Comparison of ENCODE assay signal across 1 cellular context in the genomic region with DNA sequence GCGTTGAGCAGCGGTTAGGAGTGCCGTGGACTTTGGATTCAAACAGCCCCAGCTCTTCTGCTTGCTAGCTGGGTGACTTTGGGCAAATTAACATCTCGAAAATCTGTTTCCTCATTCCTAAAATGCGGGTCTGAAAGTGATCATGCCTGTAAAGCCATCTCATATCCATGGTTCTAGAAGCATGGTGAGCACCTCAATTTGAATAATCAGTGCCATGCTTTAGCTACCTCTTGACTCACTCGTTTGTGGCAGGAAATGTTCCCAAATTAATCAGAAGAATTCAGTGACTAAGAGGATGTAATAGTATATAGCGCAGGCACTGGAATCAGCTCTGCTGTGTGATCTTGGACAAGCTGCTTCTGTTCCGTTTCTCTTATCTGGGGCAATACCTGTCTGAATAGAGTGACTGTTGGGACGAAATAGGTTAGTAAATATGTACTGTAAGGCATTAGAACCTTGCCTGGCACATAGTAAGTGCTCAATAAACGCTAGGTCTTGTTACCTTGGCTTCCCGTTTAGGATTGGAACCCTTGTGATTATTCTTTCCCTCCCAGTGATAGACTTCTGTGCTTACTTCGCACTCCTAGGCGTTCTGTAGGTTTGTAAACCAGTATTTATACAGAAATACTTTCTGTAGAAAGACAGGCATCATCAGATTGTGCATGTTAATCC.
TF ChIP-seq lines count a peak whose summit lies in the region.

No MANE protein-coding gene starts in this region.

TF ChIP-seq in HepG2, 621 proteins besides CTCF, POLR2A, EP300 and RAD21 (continues in another document):
- TF ChIP-seq, protein P1, sequence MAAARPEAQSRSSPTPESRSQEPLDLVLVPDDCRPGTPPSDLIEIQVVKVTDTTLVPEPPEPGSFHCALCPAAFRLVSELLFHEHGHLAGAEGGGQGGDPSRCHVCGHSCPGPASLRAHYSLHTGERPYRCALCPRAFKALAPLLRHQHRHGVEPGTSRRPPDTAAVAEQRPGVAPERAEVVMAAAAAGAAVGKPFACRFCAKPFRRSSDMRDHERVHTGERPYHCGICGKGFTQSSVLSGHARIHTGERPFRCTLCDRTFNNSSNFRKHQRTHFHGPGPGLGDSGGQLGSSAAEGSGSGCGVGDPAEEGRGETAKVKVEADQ (CRISPR knock-in tag; IDR thresholded peaks at IDR 0.05; ENCODE audit: borderline replicate concordance), result no peak
- TF ChIP-seq ZNF292 (CRISPR knock-in tag; IDR thresholded peaks at IDR 0.05; ENCODE audit: borderline replicate concordance, low read depth), result 0 out of 2 replicates have a peak, but pooled peaks have one; percentile 46
- TF ChIP-seq ZNF724P (CRISPR knock-in tag; IDR thresholded peaks at IDR 0.05; ENCODE audit: borderline replicate concordance), result no peak
- peak; percentile 7; the same call in 1 of the 2 replicates for TF ChIP-seq SOX5 (CRISPR knock-in tag; IDR thresholded peaks at IDR 0.05; ENCODE audit: borderline replicate concordance)
- TF ChIP-seq SP1 (IDR thresholded peaks at IDR 0.05), result no peak
- no peak for TF ChIP-seq SP1 (CRISPR knock-in tag; IDR thresholded peaks at IDR 0.05)
- TF ChIP-seq ARHGAP35 (CRISPR knock-in tag; IDR thresholded peaks at IDR 0.05; ENCODE audit: borderline replicate concordance), result no peak
- TF ChIP-seq HNF4A (CRISPR knock-in tag; IDR thresholded peaks at IDR 0.05), result peak; percentile 86
- TF ChIP-seq, protein P2, sequence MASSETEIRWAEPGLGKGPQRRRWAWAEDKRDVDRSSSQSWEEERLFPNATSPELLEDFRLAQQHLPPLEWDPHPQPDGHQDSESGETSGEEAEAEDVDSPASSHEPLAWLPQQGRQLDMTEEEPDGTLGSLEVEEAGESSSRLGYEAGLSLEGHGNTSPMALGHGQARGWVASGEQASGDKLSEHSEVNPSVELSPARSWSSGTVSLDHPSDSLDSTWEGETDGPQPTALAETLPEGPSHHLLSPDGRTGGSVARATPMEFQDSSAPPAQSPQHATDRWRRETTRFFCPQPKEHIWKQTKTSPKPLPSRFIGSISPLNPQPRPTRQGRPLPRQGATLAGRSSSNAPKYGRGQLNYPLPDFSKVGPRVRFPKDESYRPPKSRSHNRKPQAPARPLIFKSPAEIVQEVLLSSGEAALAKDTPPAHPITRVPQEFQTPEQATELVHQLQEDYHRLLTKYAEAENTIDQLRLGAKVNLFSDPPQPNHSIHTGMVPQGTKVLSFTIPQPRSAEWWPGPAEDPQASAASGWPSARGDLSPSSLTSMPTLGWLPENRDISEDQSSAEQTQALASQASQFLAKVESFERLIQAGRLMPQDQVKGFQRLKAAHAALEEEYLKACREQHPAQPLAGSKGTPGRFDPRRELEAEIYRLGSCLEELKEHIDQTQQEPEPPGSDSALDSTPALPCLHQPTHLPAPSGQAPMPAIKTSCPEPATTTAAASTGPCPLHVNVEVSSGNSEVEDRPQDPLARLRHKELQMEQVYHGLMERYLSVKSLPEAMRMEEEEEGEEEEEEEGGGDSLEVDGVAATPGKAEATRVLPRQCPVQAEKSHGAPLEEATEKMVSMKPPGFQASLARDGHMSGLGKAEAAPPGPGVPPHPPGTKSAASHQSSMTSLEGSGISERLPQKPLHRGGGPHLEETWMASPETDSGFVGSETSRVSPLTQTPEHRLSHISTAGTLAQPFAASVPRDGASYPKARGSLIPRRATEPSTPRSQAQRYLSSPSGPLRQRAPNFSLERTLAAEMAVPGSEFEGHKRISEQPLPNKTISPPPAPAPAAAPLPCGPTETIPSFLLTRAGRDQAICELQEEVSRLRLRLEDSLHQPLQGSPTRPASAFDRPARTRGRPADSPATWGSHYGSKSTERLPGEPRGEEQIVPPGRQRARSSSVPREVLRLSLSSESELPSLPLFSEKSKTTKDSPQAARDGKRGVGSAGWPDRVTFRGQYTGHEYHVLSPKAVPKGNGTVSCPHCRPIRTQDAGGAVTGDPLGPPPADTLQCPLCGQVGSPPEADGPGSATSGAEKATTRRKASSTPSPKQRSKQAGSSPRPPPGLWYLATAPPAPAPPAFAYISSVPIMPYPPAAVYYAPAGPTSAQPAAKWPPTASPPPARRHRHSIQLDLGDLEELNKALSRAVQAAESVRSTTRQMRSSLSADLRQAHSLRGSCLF (CRISPR knock-in tag; IDR thresholded peaks at IDR 0.05; ENCODE audit: borderline replicate concordance), result no peak
- 0 out of 2 replicates have a peak, but pooled peaks have one; percentile 57 for TF ChIP-seq ZNF644 (CRISPR knock-in tag; IDR thresholded peaks at IDR 0.05; ENCODE audit: low read depth)
- TF ChIP-seq ZBTB8A (CRISPR knock-in tag; IDR thresholded peaks at IDR 0.05; ENCODE audit: borderline replicate concordance, low read depth), result no peak
- TF ChIP-seq, protein P3, sequence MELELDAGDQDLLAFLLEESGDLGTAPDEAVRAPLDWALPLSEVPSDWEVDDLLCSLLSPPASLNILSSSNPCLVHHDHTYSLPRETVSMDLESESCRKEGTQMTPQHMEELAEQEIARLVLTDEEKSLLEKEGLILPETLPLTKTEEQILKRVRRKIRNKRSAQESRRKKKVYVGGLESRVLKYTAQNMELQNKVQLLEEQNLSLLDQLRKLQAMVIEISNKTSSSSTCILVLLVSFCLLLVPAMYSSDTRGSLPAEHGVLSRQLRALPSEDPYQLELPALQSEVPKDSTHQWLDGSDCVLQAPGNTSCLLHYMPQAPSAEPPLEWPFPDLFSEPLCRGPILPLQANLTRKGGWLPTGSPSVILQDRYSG (CRISPR knock-in tag; IDR thresholded peaks at IDR 0.05), result no peak
- TF ChIP-seq, protein P4, sequence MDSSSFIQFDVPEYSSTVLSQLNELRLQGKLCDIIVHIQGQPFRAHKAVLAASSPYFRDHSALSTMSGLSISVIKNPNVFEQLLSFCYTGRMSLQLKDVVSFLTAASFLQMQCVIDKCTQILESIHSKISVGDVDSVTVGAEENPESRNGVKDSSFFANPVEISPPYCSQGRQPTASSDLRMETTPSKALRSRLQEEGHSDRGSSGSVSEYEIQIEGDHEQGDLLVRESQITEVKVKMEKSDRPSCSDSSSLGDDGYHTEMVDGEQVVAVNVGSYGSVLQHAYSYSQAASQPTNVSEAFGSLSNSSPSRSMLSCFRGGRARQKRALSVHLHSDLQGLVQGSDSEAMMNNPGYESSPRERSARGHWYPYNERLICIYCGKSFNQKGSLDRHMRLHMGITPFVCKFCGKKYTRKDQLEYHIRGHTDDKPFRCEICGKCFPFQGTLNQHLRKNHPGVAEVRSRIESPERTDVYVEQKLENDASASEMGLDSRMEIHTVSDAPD (CRISPR knock-in tag; IDR thresholded peaks at IDR 0.05), result no peak
- TF ChIP-seq ZNF670 (CRISPR knock-in tag; IDR thresholded peaks at IDR 0.05; ENCODE audit: borderline replicate concordance), result no peak
- peak; percentile 2; the same call in 1 of the 2 replicates for TF ChIP-seq HOXA3 (CRISPR knock-in tag; IDR thresholded peaks at IDR 0.05)
- TF ChIP-seq ZMYM2 (CRISPR knock-in tag; IDR thresholded peaks at IDR 0.05), result no peak
- no peak for TF ChIP-seq TOPORS (CRISPR knock-in tag; IDR thresholded peaks at IDR 0.05)
- TF ChIP-seq ZNF569 (CRISPR knock-in tag; IDR thresholded peaks at IDR 0.05; ENCODE audit: borderline replicate concordance), result 0 out of 2 replicates have a peak, but pooled peaks have one; percentile 9
- TF ChIP-seq CHCHD3 (CRISPR knock-in tag; IDR thresholded peaks at IDR 0.05), result no peak
- TF ChIP-seq ZSCAN20 (CRISPR knock-in tag; IDR thresholded peaks at IDR 0.05; ENCODE audit: borderline replicate concordance), result no peak
- TF ChIP-seq KDM4B (CRISPR knock-in tag; IDR thresholded peaks at IDR 0.05), result no peak; the same call in 1 of the 2 replicates
- no peak for TF ChIP-seq KLF13 (CRISPR knock-in tag; IDR thresholded peaks at IDR 0.05)
- TF ChIP-seq, protein P5, sequence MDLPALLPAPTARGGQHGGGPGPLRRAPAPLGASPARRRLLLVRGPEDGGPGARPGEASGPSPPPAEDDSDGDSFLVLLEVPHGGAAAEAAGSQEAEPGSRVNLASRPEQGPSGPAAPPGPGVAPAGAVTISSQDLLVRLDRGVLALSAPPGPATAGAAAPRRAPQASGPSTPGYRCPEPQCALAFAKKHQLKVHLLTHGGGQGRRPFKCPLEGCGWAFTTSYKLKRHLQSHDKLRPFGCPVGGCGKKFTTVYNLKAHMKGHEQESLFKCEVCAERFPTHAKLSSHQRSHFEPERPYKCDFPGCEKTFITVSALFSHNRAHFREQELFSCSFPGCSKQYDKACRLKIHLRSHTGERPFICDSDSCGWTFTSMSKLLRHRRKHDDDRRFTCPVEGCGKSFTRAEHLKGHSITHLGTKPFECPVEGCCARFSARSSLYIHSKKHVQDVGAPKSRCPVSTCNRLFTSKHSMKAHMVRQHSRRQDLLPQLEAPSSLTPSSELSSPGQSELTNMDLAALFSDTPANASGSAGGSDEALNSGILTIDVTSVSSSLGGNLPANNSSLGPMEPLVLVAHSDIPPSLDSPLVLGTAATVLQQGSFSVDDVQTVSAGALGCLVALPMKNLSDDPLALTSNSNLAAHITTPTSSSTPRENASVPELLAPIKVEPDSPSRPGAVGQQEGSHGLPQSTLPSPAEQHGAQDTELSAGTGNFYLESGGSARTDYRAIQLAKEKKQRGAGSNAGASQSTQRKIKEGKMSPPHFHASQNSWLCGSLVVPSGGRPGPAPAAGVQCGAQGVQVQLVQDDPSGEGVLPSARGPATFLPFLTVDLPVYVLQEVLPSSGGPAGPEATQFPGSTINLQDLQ (CRISPR knock-in tag; IDR thresholded peaks at IDR 0.05), result no peak
- TF ChIP-seq, protein P6, sequence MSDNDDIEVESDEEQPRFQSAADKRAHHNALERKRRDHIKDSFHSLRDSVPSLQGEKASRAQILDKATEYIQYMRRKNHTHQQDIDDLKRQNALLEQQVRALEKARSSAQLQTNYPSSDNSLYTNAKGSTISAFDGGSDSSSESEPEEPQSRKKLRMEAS (IDR thresholded peaks at IDR 0.05), result no peak
- TF ChIP-seq ZSCAN29 (CRISPR knock-in tag; conservative IDR thresholded peaks at IDR 0.05), result 0 out of 2 replicates have a peak, but pooled peaks have one; percentile 38
- TF ChIP-seq, protein P7, sequence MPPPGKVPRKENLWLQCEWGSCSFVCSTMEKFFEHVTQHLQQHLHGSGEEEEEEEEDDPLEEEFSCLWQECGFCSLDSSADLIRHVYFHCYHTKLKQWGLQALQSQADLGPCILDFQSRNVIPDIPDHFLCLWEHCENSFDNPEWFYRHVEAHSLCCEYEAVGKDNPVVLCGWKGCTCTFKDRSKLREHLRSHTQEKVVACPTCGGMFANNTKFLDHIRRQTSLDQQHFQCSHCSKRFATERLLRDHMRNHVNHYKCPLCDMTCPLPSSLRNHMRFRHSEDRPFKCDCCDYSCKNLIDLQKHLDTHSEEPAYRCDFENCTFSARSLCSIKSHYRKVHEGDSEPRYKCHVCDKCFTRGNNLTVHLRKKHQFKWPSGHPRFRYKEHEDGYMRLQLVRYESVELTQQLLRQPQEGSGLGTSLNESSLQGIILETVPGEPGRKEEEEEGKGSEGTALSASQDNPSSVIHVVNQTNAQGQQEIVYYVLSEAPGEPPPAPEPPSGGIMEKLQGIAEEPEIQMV (CRISPR knock-in tag; IDR thresholded peaks at IDR 0.05; ENCODE audit: low read depth), result 0 out of 2 replicates have a peak, but pooled peaks have one; percentile 60
- TF ChIP-seq, protein P8, sequence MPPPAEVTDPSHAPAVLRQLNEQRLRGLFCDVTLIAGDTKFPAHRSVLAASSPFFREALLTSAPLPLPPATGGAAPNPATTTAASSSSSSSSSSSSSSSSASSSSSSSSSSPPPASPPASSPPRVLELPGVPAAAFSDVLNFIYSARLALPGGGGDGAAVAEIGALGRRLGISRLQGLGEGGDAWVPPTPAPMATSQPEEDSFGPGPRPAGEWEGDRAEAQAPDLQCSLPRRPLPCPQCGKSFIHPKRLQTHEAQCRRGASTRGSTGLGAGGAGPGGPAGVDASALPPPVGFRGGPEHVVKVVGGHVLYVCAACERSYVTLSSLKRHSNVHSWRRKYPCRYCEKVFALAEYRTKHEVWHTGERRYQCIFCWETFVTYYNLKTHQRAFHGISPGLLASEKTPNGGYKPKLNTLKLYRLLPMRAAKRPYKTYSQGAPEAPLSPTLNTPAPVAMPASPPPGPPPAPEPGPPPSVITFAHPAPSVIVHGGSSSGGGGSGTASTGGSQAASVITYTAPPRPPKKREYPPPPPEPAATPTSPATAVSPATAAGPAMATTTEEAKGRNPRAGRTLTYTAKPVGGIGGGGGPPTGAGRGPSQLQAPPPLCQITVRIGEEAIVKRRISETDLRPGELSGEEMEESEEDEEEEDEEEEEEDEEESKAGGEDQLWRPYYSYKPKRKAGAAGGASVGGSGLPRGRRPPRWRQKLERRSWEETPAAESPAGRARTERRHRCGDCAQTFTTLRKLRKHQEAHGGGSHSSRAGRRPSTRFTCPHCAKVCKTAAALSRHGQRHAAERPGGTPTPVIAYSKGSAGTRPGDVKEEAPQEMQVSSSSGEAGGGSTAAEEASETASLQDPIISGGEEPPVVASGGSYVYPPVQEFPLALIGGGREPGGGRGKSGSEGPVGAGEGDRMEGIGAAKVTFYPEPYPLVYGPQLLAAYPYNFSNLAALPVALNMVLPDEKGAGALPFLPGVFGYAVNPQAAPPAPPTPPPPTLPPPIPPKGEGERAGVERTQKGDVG (CRISPR knock-in tag; IDR thresholded peaks at IDR 0.05; ENCODE audit: borderline replicate concordance), result no peak
- TF ChIP-seq SNAPC2 (CRISPR knock-in tag; IDR thresholded peaks at IDR 0.05), result no peak
- TF ChIP-seq, protein P9, sequence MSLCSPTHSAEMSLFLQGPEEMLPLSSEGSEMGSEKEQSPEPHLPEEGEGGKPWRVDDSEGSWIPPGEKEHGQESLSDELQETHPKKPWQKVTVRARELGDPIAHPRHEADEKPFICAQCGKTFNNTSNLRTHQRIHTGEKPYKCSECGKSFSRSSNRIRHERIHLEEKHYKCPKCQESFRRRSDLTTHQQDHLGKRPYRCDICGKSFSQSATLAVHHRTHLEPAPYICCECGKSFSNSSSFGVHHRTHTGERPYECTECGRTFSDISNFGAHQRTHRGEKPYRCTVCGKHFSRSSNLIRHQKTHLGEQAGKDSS (CRISPR knock-in tag; IDR thresholded peaks at IDR 0.05; ENCODE audit: borderline replicate concordance, low read depth), result 0 out of 2 replicates have a peak, but pooled peaks have one; percentile 53
- no peak for TF ChIP-seq AHR (CRISPR knock-in tag; IDR thresholded peaks at IDR 0.05)
- TF ChIP-seq ZNF136 (CRISPR knock-in tag; IDR thresholded peaks at IDR 0.05; ENCODE audit: low read depth), result no peak
- TF ChIP-seq, protein P10, sequence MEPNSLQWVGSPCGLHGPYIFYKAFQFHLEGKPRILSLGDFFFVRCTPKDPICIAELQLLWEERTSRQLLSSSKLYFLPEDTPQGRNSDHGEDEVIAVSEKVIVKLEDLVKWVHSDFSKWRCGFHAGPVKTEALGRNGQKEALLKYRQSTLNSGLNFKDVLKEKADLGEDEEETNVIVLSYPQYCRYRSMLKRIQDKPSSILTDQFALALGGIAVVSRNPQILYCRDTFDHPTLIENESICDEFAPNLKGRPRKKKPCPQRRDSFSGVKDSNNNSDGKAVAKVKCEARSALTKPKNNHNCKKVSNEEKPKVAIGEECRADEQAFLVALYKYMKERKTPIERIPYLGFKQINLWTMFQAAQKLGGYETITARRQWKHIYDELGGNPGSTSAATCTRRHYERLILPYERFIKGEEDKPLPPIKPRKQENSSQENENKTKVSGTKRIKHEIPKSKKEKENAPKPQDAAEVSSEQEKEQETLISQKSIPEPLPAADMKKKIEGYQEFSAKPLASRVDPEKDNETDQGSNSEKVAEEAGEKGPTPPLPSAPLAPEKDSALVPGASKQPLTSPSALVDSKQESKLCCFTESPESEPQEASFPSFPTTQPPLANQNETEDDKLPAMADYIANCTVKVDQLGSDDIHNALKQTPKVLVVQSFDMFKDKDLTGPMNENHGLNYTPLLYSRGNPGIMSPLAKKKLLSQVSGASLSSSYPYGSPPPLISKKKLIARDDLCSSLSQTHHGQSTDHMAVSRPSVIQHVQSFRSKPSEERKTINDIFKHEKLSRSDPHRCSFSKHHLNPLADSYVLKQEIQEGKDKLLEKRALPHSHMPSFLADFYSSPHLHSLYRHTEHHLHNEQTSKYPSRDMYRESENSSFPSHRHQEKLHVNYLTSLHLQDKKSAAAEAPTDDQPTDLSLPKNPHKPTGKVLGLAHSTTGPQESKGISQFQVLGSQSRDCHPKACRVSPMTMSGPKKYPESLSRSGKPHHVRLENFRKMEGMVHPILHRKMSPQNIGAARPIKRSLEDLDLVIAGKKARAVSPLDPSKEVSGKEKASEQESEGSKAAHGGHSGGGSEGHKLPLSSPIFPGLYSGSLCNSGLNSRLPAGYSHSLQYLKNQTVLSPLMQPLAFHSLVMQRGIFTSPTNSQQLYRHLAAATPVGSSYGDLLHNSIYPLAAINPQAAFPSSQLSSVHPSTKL (CRISPR knock-in tag; IDR thresholded peaks at IDR 0.05), result peak; percentile 50; the same call in 1 of the 2 replicates
